8 cellular contexts compared by ENCODE assay signal in genomic region chr17:81666092-81666341, GRCh38. TPM values are rescaled to one million over a fixed set of nuclear protein-coding genes. Genes with fewer than 3 reads are reported as not detected.
DNase-seq lines count a peak whose midpoint lies in the region; ATAC-seq and TF ChIP-seq lines count a peak whose summit lies in the region.

No MANE protein-coding gene starts in this region.

- H3K4me1 ChIP-seq in CD8-positive, alpha-beta memory T cell (ENCODE audit: insufficient read depth, low read length), result peaks cover 54% of the 10 kb centered on the region
- H3K4me1 ChIP-seq in HAP-1 (peaks cover 13% of the 10 kb centered on the region), esophagus muscularis mucosa (peaks cover 21 to 35% (median 30%) of the 10 kb centered on the region in 4 donors), neuronal stem cell (ENCODE audit: control insufficient read depth in 2 of 2, insufficient read depth in 1 of 2, low read depth in 1 of 2, low read length in 2 of 2) (peaks cover 10 to 12% of the 10 kb centered on the region in 2 donors)

- POLR2A ChIA-PET in CD8-positive, alpha-beta memory T cell (lab: Charles Lee), result interaction anchor here (0.7 to 1.0 kb wide), 4 partner anchors 11 to 878 kb away, joined by 3 to 9 read pairs (median 4); partner anchors contain the start of genes ARL16 and HGS

- H3K4ac ChIP-seq in neuronal stem cell (ENCODE audit: low read length), result no peak overlapping the region

- TF ChIP-seq EP300 in esophagus muscularis mucosa (IDR thresholded peaks at IDR 0.05), result no peak

- H3K79me1 ChIP-seq in neuronal stem cell (ENCODE audit: low read depth, low read length), result peaks cover 21% of the 10 kb centered on the region

- H3K27me3 ChIP-seq in CD8-positive, alpha-beta memory T cell (ENCODE audit: insufficient read depth, low read length, poor library complexity, severe bottlenecking), result no peaks in the 10 kb centered on the region
- H3K27me3 ChIP-seq in HAP-1 (ENCODE audit: low read depth) (no peaks in the 10 kb centered on the region), esophagus muscularis mucosa (no peaks in the 10 kb centered on the region), neuronal stem cell (ENCODE audit: control insufficient read depth in 3 of 3, insufficient read depth in 3 of 3, low read depth in 1 of 3, low read length in 3 of 3) (no peaks in the 10 kb centered on the region)

- peak overlapping the region; percentile 93 for H2AFZ ChIP-seq in neuronal stem cell (ENCODE audit: low read length)

- peak overlapping the region; percentile 25 for H3K14ac ChIP-seq in neuronal stem cell (ENCODE audit: low read length)

- peak overlapping the region; percentile 93 to 99 (median 94) for H3K4me3 Mint-ChIP-seq in CD8-positive, alpha-beta memory T cell

- 0% methylated on average over 13 of the region's 16 CpGs for WGBS in esophagus muscularis mucosa
- no CpG with 5 or more reads among the region's 16 CpGs for WGBS in neuronal stem cell (ENCODE audit: extremely low coverage in 2 of 2, insufficient read length in 2 of 2, insufficient replicate concordance in 1 of 2), 2 donors

- TF ChIP-seq POLR2A in esophagus muscularis mucosa (IDR thresholded peaks at IDR 0.05; ENCODE audit: low read depth), result no peak

- intact Hi-C loops in esophagus muscularis mucosa (cut with DNase I), result loop anchor here (2.0 kb wide), 1 partner anchor 29 kb away; the partner anchor contains the start of genes NPLOC4 and TSPAN10

- H3K9me3 ChIP-seq in CD8-positive, alpha-beta memory T cell (ENCODE audit: low read length), result no peaks in the 10 kb centered on the region
- H3K9me3 ChIP-seq in HAP-1 (no peaks in the 10 kb centered on the region), esophagus muscularis mucosa (no peaks in the 10 kb centered on the region), neuronal stem cell (replicated peaks in 1 of 2; ENCODE audit: control insufficient read depth in 2 of 2, insufficient read depth in 1 of 2, low read depth in 1 of 2, low read length in 2 of 2) (peaks cover 0 to 2% of the 10 kb centered on the region in 2 donors)

- peak overlapping the region; percentile 86 to 98 (median 96) for H3K27ac Mint-ChIP-seq in CD8-positive, alpha-beta memory T cell

- peak overlapping the region; percentile 100 for H3K23ac ChIP-seq in neuronal stem cell (ENCODE audit: low read depth, low read length, poor library complexity)

- ATAC-seq in GM18907 (IDR thresholded peaks at IDR 0.05; ENCODE audit: unreplicated experiment), result no peak

- H2AK5ac ChIP-seq in neuronal stem cell (ENCODE audit: low read depth, low read length), result peak overlapping the region; percentile 85

- no peak overlapping the region for H2BK15ac ChIP-seq in neuronal stem cell (ENCODE audit: low read length)

- H2BK12ac ChIP-seq in neuronal stem cell (ENCODE audit: low read length), result no peak overlapping the region

- DNase-seq in CD8-positive, alpha-beta memory T cell, result peak in 1 of 5 donors; percentile 10
- DNase-seq in HAP-1 (ENCODE audit: low spot score in 2 of 2), result no peak
- peak; percentile 41 for DNase-seq in SW480 (ENCODE audit: low spot score)
- DNase-seq in esophagus muscularis mucosa (ENCODE audit: extremely low spot score), result no peak
- no peak for DNase-seq in neuronal stem cell (ENCODE audit: low spot score)
- no peak for DNase-seq in NK-92 (lab: John Stamatoyannopoulos, UW; ENCODE audit: unreplicated experiment)
- no peak for DNase-seq in OCI-M2 (lab: John Stamatoyannopoulos, UW; ENCODE audit: unreplicated experiment)

- H3K36me3 Mint-ChIP-seq in CD8-positive, alpha-beta memory T cell, result peaks cover 0 to 38% (median 6%) of the 10 kb centered on the region in 3 donors

- H2BK120ac ChIP-seq in neuronal stem cell (ENCODE audit: low read depth, low read length), result no peak overlapping the region

- H3K9ac ChIP-seq in neuronal stem cell (ENCODE audit: low read depth, low read length, poor library complexity), result peak overlapping the region; percentile 100

- no peaks in the 10 kb centered on the region for H3K27me3 Mint-ChIP-seq in CD8-positive, alpha-beta memory T cell

- H2BK5ac ChIP-seq in neuronal stem cell (ENCODE audit: low read length), result no peak overlapping the region

- H4K8ac ChIP-seq in neuronal stem cell (ENCODE audit: low read depth, low read length), result no peak overlapping the region

- H4K91ac ChIP-seq in neuronal stem cell (ENCODE audit: low read depth, low read length, poor library complexity), result no peak overlapping the region

- H3K4me2 ChIP-seq in neuronal stem cell (ENCODE audit: insufficient read depth, low read length, poor library complexity, severe bottlenecking), result peak overlapping the region; percentile 78

- CTCF ChIA-PET in CD8-positive, alpha-beta memory T cell (lab: Charles Lee), result no interaction called here

- H3K36me3 ChIP-seq in CD8-positive, alpha-beta memory T cell (ENCODE audit: insufficient read depth, low read length), result peaks cover 10% of the 10 kb centered on the region
- peaks cover 45% of the 10 kb centered on the region for H3K36me3 ChIP-seq in HAP-1 (replicated peaks)
- peaks cover 0 to 48% (median 32%) of the 10 kb centered on the region in 4 donors for H3K36me3 ChIP-seq in esophagus muscularis mucosa
- H3K36me3 ChIP-seq in neuronal stem cell (replicated peaks in 1 of 2; ENCODE audit: control insufficient read depth in 2 of 2, insufficient read depth in 2 of 2, low read length in 2 of 2), result peaks cover 31 to 46% of the 10 kb centered on the region in 2 donors

- no peak for TF ChIP-seq CTCF in esophagus muscularis mucosa (IDR thresholded peaks at IDR 0.05)

- peaks cover 27 to 49% (median 41%) of the 10 kb centered on the region in 3 donors for H3K4me1 Mint-ChIP-seq in CD8-positive, alpha-beta memory T cell

- peak overlapping the region; percentile 76 for H3K4me3 ChIP-seq in CD8-positive, alpha-beta memory T cell (ENCODE audit: low read length)
- H3K4me3 ChIP-seq in HAP-1, result peak overlapping the region; percentile 87
- peak overlapping the region; percentile 90 to 100 (median 96) for H3K4me3 ChIP-seq in esophagus muscularis mucosa
- peak overlapping the region; percentile 85 to 99 for H3K4me3 ChIP-seq in neuronal stem cell (ENCODE audit: low read length in 2 of 2)

- in situ Hi-C loops in HAP-1 (cut with MboI; ENCODE audit: low sequenced_read_pairs), result no loop called here

- H3K9me3 Mint-ChIP-seq in CD8-positive, alpha-beta memory T cell, result no peaks in the 10 kb centered on the region

- peak overlapping the region; percentile 99 for H3K18ac ChIP-seq in neuronal stem cell (ENCODE audit: low read length)

- H3K27ac ChIP-seq in CD8-positive, alpha-beta memory T cell (ENCODE audit: low read depth, low read length), result peak overlapping the region; percentile 81
- H3K27ac ChIP-seq in esophagus muscularis mucosa (replicated peaks in 1 of 4), result peak overlapping the region; percentile 79 to 93 (median 88)
- H3K27ac ChIP-seq in neuronal stem cell (replicated peaks; ENCODE audit: low read length), result peak overlapping the region; percentile 56

RNA-seq across cellular contexts. Expression of gene OXLD1, which starts 0.4 kb away (rescaled TPM):
- 10 to 100 TPM; 50.8 to 55.7 TPM for total RNA-seq in CD8-positive, alpha-beta memory T cell
- 78.9 TPM for polyA plus RNA-seq in CD8-positive, alpha-beta memory T cell
- 10 to 100 TPM; 24.5 to 40.5 (median 31.1) TPM for total RNA-seq in esophagus muscularis mucosa
- polyA plus RNA-seq in neuronal stem cell (2013, experiment 1 of 2), result 26.1 TPM
- polyA plus RNA-seq in neuronal stem cell (2013, experiment 2 of 2), result 25.4 TPM

RNA-seq across cellular contexts. Expression of gene CCDC137, which starts 0.5 kb away (rescaled TPM):
- total RNA-seq in CD8-positive, alpha-beta memory T cell, result 10 to 100 TPM; 68.6 to 70.7 TPM
- polyA plus RNA-seq in CD8-positive, alpha-beta memory T cell, result 22.2 TPM
- total RNA-seq in esophagus muscularis mucosa, result 10 to 100 TPM in 3 of 4 donors, 1 to 10 TPM in 1; 8.9 to 14.1 (median 12.6) TPM
- 19.1 TPM for polyA plus RNA-seq in neuronal stem cell (2013, experiment 1 of 2)
- 19.1 TPM for polyA plus RNA-seq in neuronal stem cell (2013, experiment 2 of 2)

RNA-seq across cellular contexts. Expression of gene PDE6G, which starts 9.7 kb away (rescaled TPM):
- 1 to 10 TPM; 1.9 to 2.2 TPM for total RNA-seq in CD8-positive, alpha-beta memory T cell
- 1.5 TPM for polyA plus RNA-seq in CD8-positive, alpha-beta memory T cell
- total RNA-seq in esophagus muscularis mucosa, result under 1 TPM in 1 of 4 donors, not detected in 3; 0.98 TPM
- 0.07 TPM for polyA plus RNA-seq in neuronal stem cell (2013, experiment 1 of 2)
- not detected for polyA plus RNA-seq in neuronal stem cell (2013, experiment 2 of 2)

RNA-seq across cellular contexts. Expression of gene ARL16, which starts 17.6 kb away (rescaled TPM):
- total RNA-seq in CD8-positive, alpha-beta memory T cell, result 10 to 100 TPM; 16.3 to 19.7 TPM
- polyA plus RNA-seq in CD8-positive, alpha-beta memory T cell, result 33.0 TPM
- total RNA-seq in esophagus muscularis mucosa, result 10 to 100 TPM; 23.7 to 38.3 (median 27.3) TPM
- 41.9 TPM for polyA plus RNA-seq in neuronal stem cell (2013, experiment 1 of 2)
- polyA plus RNA-seq in neuronal stem cell (2013, experiment 2 of 2), result 43.1 TPM

RNA-seq across cellular contexts. Expression of gene HGS, which starts 17.8 kb away (rescaled TPM):
- 100 to 1,000 TPM; 122 to 135 TPM for total RNA-seq in CD8-positive, alpha-beta memory T cell
- 36.7 TPM for polyA plus RNA-seq in CD8-positive, alpha-beta memory T cell
- total RNA-seq in esophagus muscularis mucosa, result 10 to 100 TPM; 47.8 to 99.1 (median 65.5) TPM
- 33.9 TPM for polyA plus RNA-seq in neuronal stem cell (2013, experiment 1 of 2)
- 31.7 TPM for polyA plus RNA-seq in neuronal stem cell (2013, experiment 2 of 2)

Comparison
In these comparisons a context has a peak if more than half of its experiments do, and no peak if none do; other contexts are left out.
1. RNA of gene CCDC137, which starts 0.5 kb away (total RNA-seq): 68.6 to 70.7 TPM in CD8-positive, alpha-beta memory T cell; 8.9 to 14.1 TPM in esophagus muscularis mucosa; every median in the first group is over 4 times any median in the second.
2. Peak in every context shown above with its lines, with median percentiles within 50 percentile points of each other: H3K27ac ChIP-seq and H3K4me3 ChIP-seq.